18 cellular contexts compared by ENCODE assay signal in genomic region chr11:120719348-120719747, GRCh38.
DNase-seq lines count a peak whose midpoint lies in the region; ATAC-seq and TF ChIP-seq lines count a peak whose summit lies in the region.
"Had no signal": no experiment of that assay in that cellular context is flagged by ENCODE, and none has a peak within 500 bp of the region (broad histone marks: within the 10 kb centered on the region; RNA-seq: fewer than 3 reads in every experiment).

No MANE protein-coding gene starts in this region.

- no peak for TF ChIP-seq CTCF in hepatocyte (IDR thresholded peaks at IDR 0.05; ENCODE audit: poor library complexity)
- TF ChIP-seq CTCF in omental fat pad (IDR thresholded peaks at IDR 0.05) = no peak

- H3K9me3 ChIP-seq in GM23248 (ENCODE audit: low read depth) = no peaks in the 10 kb centered on the region
- no peaks in the 10 kb centered on the region for H3K9me3 ChIP-seq in hepatocyte (ENCODE audit: low read depth)

- H3K27me3 ChIP-seq in GM23248 (replicated peaks; ENCODE audit: insufficient read depth) (peaks cover 15% of the 10 kb centered on the region; the same call in 1 of the 2 replicates), hepatocyte (no peaks in the 10 kb centered on the region)

- in situ Hi-C loops in GM23248 (cut with MboI) = no loop called here

- no peak overlapping the region for H3K27ac ChIP-seq in GM23248
- no peak overlapping the region for H3K27ac ChIP-seq in hepatocyte

- H2AFZ ChIP-seq in GM23248 (no peak overlapping the region), hepatocyte (no peak overlapping the region)

- no peaks in the 10 kb centered on the region for H3F3A ChIP-seq in GM23248 (ENCODE audit: insufficient read depth)

- ATAC-seq in omental fat pad (ENCODE audit: low FRiP score) = peak; percentile 85
- ATAC-seq: Panc1 had no signal

- DNase-seq in GM23248 = peak; percentile 40
- DNase-seq in amniotic epithelial cell (ENCODE audit: low read depth) = peak; percentile 83
- peak; percentile 33 for DNase-seq in hepatocyte (ENCODE audit: low spot score)
- no peak for DNase-seq in omental fat pad (ENCODE audit: low spot score)
- no peak for DNase-seq in NCI-H1436 (lab: John Stamatoyannopoulos, UW)
- no peak for DNase-seq in NCI-H2196 (lab: John Stamatoyannopoulos, UW; ENCODE audit: unreplicated experiment)
- DNase-seq in NCI-H774 (lab: John Stamatoyannopoulos, UW) = no peak
- no peak for DNase-seq in NCI-H2171 (lab: John Stamatoyannopoulos, UW)
- DNase-seq: CD4-positive, alpha-beta T cell; DMS79; GDM1; Kasumi-1; NCI-H1417 treated with DMSO at 0.1 percent for 48 hours; NCI-H2081 treated with DMSO at 0.1 percent for 48 hours; NCI-H446; NCI-H82; SHP77 had no signal

- no peaks in the 10 kb centered on the region for H3K9me2 ChIP-seq in GM23248 (ENCODE audit: insufficient read depth)
- no peaks in the 10 kb centered on the region for H3K9me2 ChIP-seq in hepatocyte (replicated peaks; ENCODE audit: insufficient read depth)

- no peaks in the 10 kb centered on the region for H3K36me3 ChIP-seq in GM23248 (ENCODE audit: low read depth)
- H3K36me3 ChIP-seq in hepatocyte (replicated peaks; ENCODE audit: insufficient read depth, low read depth) = no peaks in the 10 kb centered on the region

- WGBS in GM23248 (ENCODE audit: low coverage in 1 of 2, low lambda C conversion rate in 2 of 2, missing lambda C conversion rate in 2 of 2), 2 experiments = 70 to 81% methylated on average over 3 of the region's 3 CpGs
- WGBS in hepatocyte (ENCODE audit: low lambda C conversion rate, missing lambda C conversion rate) = 58% methylated on average over 3 of the region's 3 CpGs

- H4K20me1 ChIP-seq in GM23248 (ENCODE audit: insufficient read depth) = no peaks in the 10 kb centered on the region
- H4K20me1 ChIP-seq in hepatocyte (ENCODE audit: insufficient read depth, poor library complexity, severe bottlenecking) = no peaks in the 10 kb centered on the region

- H3K4me1 ChIP-seq in GM23248 (ENCODE audit: insufficient read depth) = no peaks in the 10 kb centered on the region
- no peaks in the 10 kb centered on the region for H3K4me1 ChIP-seq in hepatocyte (ENCODE audit: insufficient read depth)

- no peak overlapping the region for H3K4me2 ChIP-seq in GM23248 (ENCODE audit: unreplicated experiment)
- H3K4me2 ChIP-seq in hepatocyte = no peak overlapping the region

- H3K4me3 ChIP-seq in GM23248 (no peak overlapping the region), hepatocyte (no peak overlapping the region)

- no peak overlapping the region for H3K9ac ChIP-seq in GM23248

- H3K79me2 ChIP-seq in GM23248 (ENCODE audit: insufficient read depth) = no peaks in the 10 kb centered on the region
- H3K79me2 ChIP-seq in hepatocyte = no peaks in the 10 kb centered on the region

Comparison
In these comparisons a context has a peak if more than half of its experiments do, and no peak if none do; other contexts are left out.
1. DNase-seq: peak in GM23248 (single experiment), amniotic epithelial cell (single experiment) and hepatocyte (single experiment); none in omental fat pad (single experiment), NCI-H1436 (single experiment), NCI-H2196 (single experiment), NCI-H774 (single experiment) and NCI-H2171 (single experiment).